ENCODE assay signal across 38 cellular contexts in genomic region chr7:90322837-90323236, GRCh38. TPM values are rescaled to one million over a fixed set of nuclear protein-coding genes. Genes with fewer than 3 reads are reported as not detected.
"Had no signal": no experiment of that assay in that cellular context is flagged by ENCODE, and none has a peak within 500 bp of the region (broad histone marks: within the 10 kb centered on the region; RNA-seq: fewer than 3 reads in every experiment).

No MANE protein-coding gene starts in this region.

- H3K27me3 ChIP-seq: ascending aorta had no signal

- H3K36me3 ChIP-seq: adrenal gland, ascending aorta, brain microvascular endothelial cell, breast epithelium, cardiac muscle cell had no signal

- DNase-seq: activated effector memory CD4-positive, alpha-beta T cell treated with anti-CD3 and anti-CD28 coated beads, Interleukin-2, amount 50 U/mL, for 16 hours; activated effector memory CD4-positive, alpha-beta T cell treated with Interleukin-2 at 50 U/mL for 16 hours; activated gamma-delta T cell; activated gamma-delta T cell treated with Interleukin-2 at 50 U/mL for 16 hours; activated naive CD4-positive, alpha-beta T cell; activated naive CD4-positive, alpha-beta T cell treated with anti-CD3 and anti-CD28 coated beads for 36 hours; activated naive CD4-positive, alpha-beta T cell treated with anti-CD3 and anti-CD28 coated beads, Interleukin-2, amount 10 ng/mL, durations not matched to agents 7 days and 5 days; activated naive CD4-positive, alpha-beta T cell treated with anti-CD3 and anti-CD28 coated beads, Interleukin-2, amount 50 U/mL, for 16 hours; activated naive CD4-positive, alpha-beta T cell treated with Interleukin-2 at 50 U/mL for 16 hours; activated naive CD8-positive, alpha-beta T cell treated with anti-CD3 and anti-CD28 coated beads for 36 hours; activated naive CD8-positive, alpha-beta T cell treated with anti-CD3 and anti-CD28 coated beads, Interleukin-2, amount 10 ng/mL, durations not matched to agents 7 days and 5 days; activated naive CD8-positive, alpha-beta T cell treated with anti-CD3 and anti-CD28 coated beads, Interleukin-2, amount 50 U/mL, for 24 hours; activated T-cell treated with anti-CD3 and anti-CD28 coated beads, Interleukin-2, amount 50 U/mL, for 24 hours; activated T-cell treated with anti-CD3 and anti-CD28 coated beads, Interleukin-2, amount 50 U/mL, for 4 hours; activated T-cell treated with anti-CD3 and anti-CD28 coated beads, Interleukin-2, amount 50 U/mL, for 48 hours; activated T-cell treated with anti-CD3 and anti-CD28 coated beads, Interleukin-2, amount 50 U/mL, for 72 hours; adrenal gland; amniotic stem cell; amygdala; anterior cingulate cortex; aorta; body of pancreas; brain microvascular endothelial cell; caudate nucleus; central memory CD4-positive, alpha-beta T cell; cerebellar nuclear complex had no signal

- ATAC-seq: activated naive CD4-positive, alpha-beta T cell treated with anti-CD3 and anti-CD28 coated beads, Interleukin-2, amount 50 U/mL, for 72 hours; activated naive CD8-positive, alpha-beta T cell treated with anti-CD3 and anti-CD28 coated beads, Interleukin-2, amount 50 U/mL, for 24 hours; activated T-cell treated with anti-CD3 and anti-CD28 coated beads, Interleukin-2, amount 50 U/mL, for 4 hours; activated T-cell treated with anti-CD3 and anti-CD28 coated beads, Interleukin-2, amount 50 U/mL, for 72 hours; activated T-helper 17 cell treated with anti-CD3 and anti-CD28 coated beads, Interleukin-2, amount 50 U/mL, for 72 hours; body of pancreas had no signal

- H3K27ac ChIP-seq: adrenal gland, ascending aorta, body of pancreas, brain microvascular endothelial cell, breast epithelium, cardiac muscle cell had no signal

- H3K4me1 ChIP-seq: breast epithelium had no signal

- FAIRE-seq: astrocyte had no signal

- H3K9me3 ChIP-seq: adrenal gland, ascending aorta, body of pancreas, breast epithelium had no signal

- H3K4me3 ChIP-seq: adrenal gland, ascending aorta, body of pancreas, breast epithelium, cardiac muscle cell had no signal

RNA-seq across cellular contexts. Expression of gene FAM237B, which starts 1.7 kb away (rescaled TPM):
- total RNA-seq: activated naive CD4-positive, alpha-beta T cell treated with anti-CD3 and anti-CD28 coated beads for 36 hours; activated naive CD4-positive, alpha-beta T cell treated with anti-CD3 and anti-CD28 coated beads, Interleukin-2, amount 50 U/mL, for 72 hours; activated naive CD8-positive, alpha-beta T cell treated with anti-CD3 and anti-CD28 coated beads for 36 hours; activated naive CD8-positive, alpha-beta T cell treated with anti-CD3 and anti-CD28 coated beads, Interleukin-2, amount 10 ng/mL, durations not matched to agents 7 days and 5 days; activated T-cell treated with anti-CD3 and anti-CD28 coated beads, Interleukin-2, amount 50 U/mL, for 4 hours; activated T-cell treated with anti-CD3 and anti-CD28 coated beads, Interleukin-2, amount 50 U/mL, for 72 hours; activated T-helper 1 cell treated with anti-CD3 and anti-CD28 coated beads, Interleukin-12 subunit alpha, Interleukin-12 subunit beta, Interleukin-2, Interleukin-4 antibody, amounts not matched to agents 30 ng/mL and 10 ng/mL and 1 ng/mL, durations not matched to agents 14 hours and 24 hours and 36 hours; activated T-helper 17 cell treated with anti-CD3 and anti-CD28 coated beads, Interleukin-2, amount 50 U/mL, for 72 hours; activated T-helper 2 cell treated with anti-CD3 and anti-CD28 coated beads, Interferon-gamma antibody, Interleukin-2, Interleukin-4, amounts not matched to agents 10 μg/mL and 5 μg/mL and 100 μg/mL, durations not matched to agents 14 hours and 24 hours and 36 hours; adrenal gland; aorta; ascending aorta; astrocyte; body of pancreas; bronchial epithelial cell; cardiac muscle cell; cardiac septum; cerebellum; chondrocyte had no signal
- polyA plus RNA-seq: adrenal gland, aorta, cardiac muscle cell had no signal
